Comparison of ENCODE assay signal across 17 cellular contexts in the genomic region with DNA sequence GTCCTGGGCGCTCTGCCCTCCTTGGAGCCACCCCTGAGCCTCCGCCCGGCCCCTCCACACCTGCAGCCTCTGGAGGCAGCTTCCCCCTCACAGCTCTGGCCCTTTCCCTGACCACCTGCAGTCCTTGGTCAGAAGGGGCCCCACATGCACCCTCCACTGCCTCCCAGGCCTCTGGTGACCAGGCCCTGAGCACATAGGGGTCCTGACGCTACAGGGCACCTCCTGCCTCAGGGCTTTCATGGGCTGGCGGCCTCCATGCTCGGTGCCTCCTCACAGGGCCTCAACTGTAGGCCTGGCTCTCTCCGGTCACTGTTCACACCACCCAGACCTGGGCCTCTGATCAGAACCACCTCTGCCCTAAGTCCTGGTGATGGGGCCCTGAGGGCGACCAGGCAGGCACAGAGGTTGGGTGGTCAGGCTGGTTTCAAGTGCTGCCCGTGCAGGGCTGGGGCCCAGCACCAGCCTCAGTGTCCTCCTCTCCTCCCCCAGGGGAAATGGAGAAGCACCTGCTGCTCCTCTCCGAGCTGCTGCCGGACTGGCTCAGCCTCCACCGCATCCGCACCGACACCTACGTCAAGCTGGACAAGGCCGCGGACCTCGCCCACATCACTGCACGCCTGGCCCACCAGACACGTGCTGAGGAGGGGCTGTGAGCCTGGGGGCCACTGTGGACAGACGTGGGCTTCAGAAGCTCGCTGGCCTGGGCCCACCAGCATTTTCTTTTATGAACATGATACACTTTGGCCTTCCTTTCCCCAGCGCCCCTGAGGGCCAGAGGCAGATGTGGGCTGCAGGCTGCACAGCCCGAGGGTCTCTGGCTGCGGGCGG. TPM values are rescaled to one million over a fixed set of nuclear protein-coding genes. Genes with fewer than 3 reads are reported as not detected.
DNase-seq lines count a peak whose midpoint lies in the region; ATAC-seq, FAIRE-seq and TF ChIP-seq lines count a peak whose summit lies in the region.
"Had no signal": no experiment of that assay in that cellular context is flagged by ENCODE, and none has a peak within 500 bp of the region (broad histone marks: within the 10 kb centered on the region; RNA-seq: fewer than 3 reads in every experiment).

No MANE protein-coding gene starts in this region.

- H3K27ac Mint-ChIP-seq in activated CD4-positive, alpha-beta T cell treated with anti-CD3 and anti-CD28 coated beads for 36 hours: peak overlapping the region; percentile 25
- peak overlapping the region; percentile 45 for H3K27ac Mint-ChIP-seq in activated CD4-positive, alpha-beta memory T cell treated with anti-CD3 and anti-CD28 coated beads for 36 hours
- no peak overlapping the region for H3K27ac Mint-ChIP-seq in nephron

- TF ChIP-seq CTCF in nephron (IDR thresholded peaks at IDR 0.05; ENCODE audit: unreplicated experiment in 3 of 3) (no peak), omental fat pad (IDR thresholded peaks at IDR 0.05) (no peak)

- TF ChIP-seq POLR2A in GM12891 (IDR thresholded peaks at IDR 0.05; ENCODE audit: low read depth, low read length): no peak; the same call in 1 of the 2 replicates

- no peaks in the 10 kb centered on the region for H3K9me3 Mint-ChIP-seq in activated CD4-positive, alpha-beta T cell treated with anti-CD3 and anti-CD28 coated beads for 36 hours (ENCODE audit: low read depth)
- H3K9me3 Mint-ChIP-seq in activated CD4-positive, alpha-beta memory T cell treated with anti-CD3 and anti-CD28 coated beads for 36 hours: no peaks in the 10 kb centered on the region
- H3K9me3 Mint-ChIP-seq in nephron: no peaks in the 10 kb centered on the region

- peaks cover 56% of the 10 kb centered on the region for H3K36me3 Mint-ChIP-seq in activated CD4-positive, alpha-beta T cell treated with anti-CD3 and anti-CD28 coated beads for 36 hours (ENCODE audit: low read depth)
- H3K36me3 Mint-ChIP-seq in activated CD4-positive, alpha-beta memory T cell treated with anti-CD3 and anti-CD28 coated beads for 36 hours: peaks cover 60% of the 10 kb centered on the region
- H3K36me3 Mint-ChIP-seq in nephron (ENCODE audit: low read depth): peaks cover 5% of the 10 kb centered on the region

- intact Hi-C loops in activated CD4-positive, alpha-beta T cell treated with anti-CD3 and anti-CD28 coated beads for 36 hours (cut with DNase I, micrococcal nuclease): no loop called here
- intact Hi-C loops in activated CD4-positive, alpha-beta memory T cell treated with anti-CD3 and anti-CD28 coated beads for 36 hours (cut with micrococcal nuclease): no loop called here

- POLR2A ChIA-PET in activated CD4-positive, alpha-beta T cell treated with anti-CD3 and anti-CD28 coated beads for 36 hours (lab: Charles Lee): interaction anchor here (1.5 kb wide), 1 partner anchor 26 kb away, joined by 8 read pairs; no protein-coding TSS in a partner anchor
- POLR2A ChIA-PET in activated CD4-positive, alpha-beta memory T cell treated with anti-CD3 and anti-CD28 coated beads for 36 hours (lab: Charles Lee): interaction anchor here (1.1 to 6.9 kb wide), 2 partner anchors 25 to 175 kb away, joined by 3 to 81 read pairs; a partner anchor contains a TSS

- DNase-seq in activated CD4-positive, alpha-beta T cell treated with anti-CD3 and anti-CD28 coated beads for 36 hours: no peak
- no peak for DNase-seq in activated CD4-positive, alpha-beta T cell treated with anti-CD3 and anti-CD28 coated beads, Interleukin-2, amount 50 U/mL, for 1 hour
- DNase-seq in GM12891 (ENCODE audit: insufficient read length, low spot score) (no peak), omental fat pad (ENCODE audit: low spot score) (no peak)
- no peak for DNase-seq in activated CD4-positive, alpha-beta memory T cell treated with anti-CD3 and anti-CD28 coated beads for 36 hours
- DNase-seq: activated gamma-delta T cell treated with Interleukin-2 at 50 U/mL for 16 hours, GDM1, Peyer's patch, posterior cingulate gyrus, spleen, SW 1271 had no signal

- H3K27me3 Mint-ChIP-seq in activated CD4-positive, alpha-beta T cell treated with anti-CD3 and anti-CD28 coated beads for 36 hours: no peaks in the 10 kb centered on the region
- H3K27me3 Mint-ChIP-seq in activated CD4-positive, alpha-beta memory T cell treated with anti-CD3 and anti-CD28 coated beads for 36 hours: no peaks in the 10 kb centered on the region
- H3K27me3 Mint-ChIP-seq in nephron (ENCODE audit: low read depth): no peaks in the 10 kb centered on the region

- peaks cover 20% of the 10 kb centered on the region for H3K4me1 Mint-ChIP-seq in activated CD4-positive, alpha-beta T cell treated with anti-CD3 and anti-CD28 coated beads for 36 hours
- peaks cover 30% of the 10 kb centered on the region for H3K4me1 Mint-ChIP-seq in activated CD4-positive, alpha-beta memory T cell treated with anti-CD3 and anti-CD28 coated beads for 36 hours (ENCODE audit: low read depth)
- no peaks in the 10 kb centered on the region for H3K4me1 Mint-ChIP-seq in nephron

- ATAC-seq in activated CD4-positive, alpha-beta T cell treated with anti-CD3 and anti-CD28 coated beads for 36 hours: no peak
- no peak for ATAC-seq in omental fat pad (ENCODE audit: low FRiP score)
- no peak for ATAC-seq in HG02870 (IDR thresholded peaks at IDR 0.05; ENCODE audit: unreplicated experiment)
- no peak for ATAC-seq in GM21737 (IDR thresholded peaks at IDR 0.05; ENCODE audit: unreplicated experiment)
- ATAC-seq: activated CD4-positive, CD25-positive, alpha-beta regulatory T cell treated with anti-CD3 and anti-CD28 coated beads, Interleukin-2, amount 50 U/mL, for 24 hours; mucosa of descending colon had no signal

- CTCF ChIA-PET in activated CD4-positive, alpha-beta T cell treated with anti-CD3 and anti-CD28 coated beads for 36 hours (lab: Charles Lee): interaction anchor here (2.1 kb wide), 1 partner anchor 26 kb away, joined by 5 read pairs; no protein-coding TSS in a partner anchor
- CTCF ChIA-PET in activated CD4-positive, alpha-beta memory T cell treated with anti-CD3 and anti-CD28 coated beads for 36 hours (lab: Charles Lee): no interaction called here

- no peak for FAIRE-seq in GM12891 (lab: Jason Lieb, UNC)
- FAIRE-seq: A204.1 had no signal

- peak overlapping the region; percentile 86 for H3K4me3 Mint-ChIP-seq in activated CD4-positive, alpha-beta T cell treated with anti-CD3 and anti-CD28 coated beads for 36 hours
- peak overlapping the region; percentile 29 for H3K4me3 Mint-ChIP-seq in activated CD4-positive, alpha-beta memory T cell treated with anti-CD3 and anti-CD28 coated beads for 36 hours
- peak overlapping the region; percentile 29 to 65 (median 37) for H3K4me3 Mint-ChIP-seq in nephron

TF ChIP-seq in GM12891, 5 proteins besides CTCF, POLR2A, EP300 and RAD21:
- TF ChIP-seq PAX5 (IDR thresholded peaks at IDR 0.05; ENCODE audit: insufficient read depth, low read length, severe bottlenecking) (no peak), SPI1 (IDR thresholded peaks at IDR 0.05; ENCODE audit: low read depth, low read length) (no peak), POLR2AphosphoS5 (IDR thresholded peaks at IDR 0.05; ENCODE audit: low read depth, low read length) (peak; percentile 39; the same call in 1 of the 2 replicates)

RNA-seq across cellular contexts. Expression of a gene that starts 3.9 kb away (rescaled TPM):
- 100 to 1,000 TPM; 105 to 179 TPM for total RNA-seq in activated CD4-positive, alpha-beta T cell treated with anti-CD3 and anti-CD28 coated beads for 36 hours
- polyA plus RNA-seq in GM12891 (2012; ENCODE audit: low read depth, missing spikeins): 182 TPM
- total RNA-seq in activated CD4-positive, alpha-beta memory T cell treated with anti-CD3 and anti-CD28 coated beads for 36 hours: 100 to 1,000 TPM; 270 to 272 TPM
- total RNA-seq in omental fat pad: 100 to 1,000 TPM in 3 of 4 donors, 10 to 100 TPM in 1; 94.4 to 127 (median 115) TPM

RNA-seq across cellular contexts. Expression of a gene that starts 4.3 kb away (rescaled TPM):
- total RNA-seq in activated CD4-positive, alpha-beta T cell treated with anti-CD3 and anti-CD28 coated beads for 36 hours: 100 to 1,000 TPM; 136 to 182 TPM
- 29.8 TPM for polyA plus RNA-seq in GM12891 (2012; ENCODE audit: low read depth, missing spikeins)
- total RNA-seq in activated CD4-positive, alpha-beta memory T cell treated with anti-CD3 and anti-CD28 coated beads for 36 hours: 100 to 1,000 TPM; 169 to 183 TPM
- total RNA-seq in omental fat pad: 1 to 10 TPM in 2 of 4 donors, under 1 TPM in 2; 0.19 to 3.5 (median 1.6) TPM

RNA-seq across cellular contexts. Expression of a gene that starts 22.8 kb away (rescaled TPM):
- 100 to 1,000 TPM; 105 to 126 TPM for total RNA-seq in activated CD4-positive, alpha-beta T cell treated with anti-CD3 and anti-CD28 coated beads for 36 hours
- polyA plus RNA-seq in GM12891 (2012; ENCODE audit: low read depth, missing spikeins): 67.7 TPM
- total RNA-seq in activated CD4-positive, alpha-beta memory T cell treated with anti-CD3 and anti-CD28 coated beads for 36 hours: 100 to 1,000 TPM; 221 to 234 TPM
- total RNA-seq in omental fat pad: 100 to 1,000 TPM; 151 to 315 (median 249) TPM

RNA-seq across cellular contexts. Expression of a gene that starts 48.9 kb away (rescaled TPM):
- total RNA-seq in activated CD4-positive, alpha-beta T cell treated with anti-CD3 and anti-CD28 coated beads for 36 hours: 10 to 100 TPM; 20.1 TPM
- 7.4 TPM for polyA plus RNA-seq in GM12891 (2012; ENCODE audit: low read depth, missing spikeins)
- total RNA-seq in activated CD4-positive, alpha-beta memory T cell treated with anti-CD3 and anti-CD28 coated beads for 36 hours: 10 to 100 TPM; 22.0 to 24.1 TPM
- 10 to 100 TPM; 15.0 to 32.0 (median 23.4) TPM for total RNA-seq in omental fat pad

RNA-seq across cellular contexts. Expression of a gene that starts 49.1 kb away (rescaled TPM):
- total RNA-seq in activated CD4-positive, alpha-beta T cell treated with anti-CD3 and anti-CD28 coated beads for 36 hours: 10 to 100 TPM; 43.3 to 50.7 TPM
- 81.3 TPM for polyA plus RNA-seq in GM12891 (2012; ENCODE audit: low read depth, missing spikeins)
- 10 to 100 TPM; 63.6 to 71.5 TPM for total RNA-seq in activated CD4-positive, alpha-beta memory T cell treated with anti-CD3 and anti-CD28 coated beads for 36 hours
- total RNA-seq in omental fat pad: 10 to 100 TPM; 25.3 to 49.4 (median 39.7) TPM

Comparison
In these comparisons a context has a peak if more than half of its experiments do, and no peak if none do; other contexts are left out.
1. H3K27ac Mint-ChIP-seq: peak in activated CD4-positive, alpha-beta T cell treated with anti-CD3 and anti-CD28 coated beads for 36 hours (single experiment) and activated CD4-positive, alpha-beta memory T cell treated with anti-CD3 and anti-CD28 coated beads for 36 hours (single experiment); none in nephron (0 of 3).
2. H3K4me3 Mint-ChIP-seq: peak in every context shown above with its lines; median percentile 86 in activated CD4-positive, alpha-beta T cell treated with anti-CD3 and anti-CD28 coated beads for 36 hours; 37 in nephron; 29 in activated CD4-positive, alpha-beta memory T cell treated with anti-CD3 and anti-CD28 coated beads for 36 hours.
3. RNA of a gene that starts 4.3 kb away (total RNA-seq): 169 to 183 TPM in activated CD4-positive, alpha-beta memory T cell treated with anti-CD3 and anti-CD28 coated beads for 36 hours and 136 to 182 TPM in activated CD4-positive, alpha-beta T cell treated with anti-CD3 and anti-CD28 coated beads for 36 hours; 0.19 to 3.5 TPM in omental fat pad; every median in the first group is over 10 times any median in the second.